In the genomic region with DNA sequence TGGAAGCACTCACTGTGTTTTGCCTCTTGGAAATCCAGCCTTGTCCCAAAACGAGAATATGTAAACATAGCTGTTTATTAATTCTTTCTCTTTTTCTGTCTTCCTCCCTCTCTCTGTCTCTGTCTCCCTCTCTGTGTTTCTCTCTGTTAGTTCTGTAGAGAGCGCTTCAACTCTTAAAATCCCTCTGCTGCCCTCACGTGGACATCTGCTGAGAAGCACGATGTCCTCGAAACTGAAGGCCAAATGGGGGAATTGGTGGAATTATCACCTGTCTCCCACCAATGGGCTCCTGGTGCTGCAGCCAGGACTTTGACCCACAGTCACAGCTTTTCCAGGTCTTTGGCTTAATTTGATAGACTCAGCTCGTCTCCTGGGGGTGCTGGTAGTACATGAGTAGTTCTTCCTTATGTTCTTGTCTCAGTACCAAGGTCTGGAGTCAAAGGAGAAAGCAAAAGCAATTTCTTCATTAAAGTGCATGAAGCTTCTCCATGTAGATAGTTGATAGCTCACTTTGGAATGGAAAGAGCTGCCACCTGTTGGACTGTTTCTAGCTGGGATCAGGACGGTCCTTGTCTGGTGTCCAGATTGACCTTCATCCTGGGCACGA, we compare ENCODE assay signal across 9 cellular contexts. TPM values are rescaled to one million over a fixed set of nuclear protein-coding genes. Genes with fewer than 3 reads are reported as not detected.
DNase-seq lines count a peak whose midpoint lies in the region; ATAC-seq, FAIRE-seq and TF ChIP-seq lines count a peak whose summit lies in the region.
"Had no signal": no experiment of that assay in that cellular context is flagged by ENCODE, and none has a peak within 500 bp of the region (broad histone marks: within the 10 kb centered on the region; RNA-seq: fewer than 3 reads in every experiment).

No MANE protein-coding gene starts in this region.

- POLR2A ChIA-PET in GM10248 (lab: Yijun Ruan, JAX) (no interaction called here), GM12878 (lab: Charles Lee) (interaction anchor here (0.6 kb wide), 1 partner anchor 375 kb away, joined by 11 read pairs; no protein-coding TSS in a partner anchor)

- H3K79me2 ChIP-seq in GM12878 (ENCODE audit: control insufficient read depth, insufficient read depth, low read length): no peaks in the 10 kb centered on the region

- ATAC-seq in HG02759 (IDR thresholded peaks at IDR 0.05; ENCODE audit: unreplicated experiment): peak; percentile 75
- peak; percentile 94 for ATAC-seq in GM12878
- no peak for ATAC-seq in HG02870 (IDR thresholded peaks at IDR 0.05; ENCODE audit: unreplicated experiment)

- RAD21 ChIA-PET in GM12878 (lab: Charles Lee; ENCODE audit: unreplicated experiment): interaction anchor here (0.8 to 3.9 kb wide), 10 partner anchors 9 to 386 kb away, joined by 3 to 26 read pairs (median 4); a partner anchor contains a TSS

- intact Hi-C loops in GM12878 (cut with micrococcal nuclease; ENCODE audit: unreplicated experiment): loop anchor here (1.0 to 5.0 kb wide), 7 partner anchors 46 to 360 kb away; no protein-coding TSS in a partner anchor
- intact Hi-C loops in spleen (cut with DNase I; ENCODE audit: low total_unique reads): loop anchor here (5.0 to 10.0 kb wide), 2 partner anchors 164 to 361 kb away; a partner anchor contains a TSS

- H3K27ac ChIP-seq in GM12878 (ENCODE audit: control insufficient read depth, insufficient read depth) (no peak overlapping the region), spleen (peak overlapping the region in 4 of 8 donors; percentile 0 to 60 (median 10))

- peaks cover 5% of the 10 kb centered on the region for H3K4me1 ChIP-seq in GM12878 (ENCODE audit: control insufficient read depth, insufficient read depth, low read length)
- H3K4me1 ChIP-seq in spleen: peaks cover 8 to 35% (median 10%) of the 10 kb centered on the region in 6 donors

- peak; percentile 51 for DNase-seq in GM10248 (ENCODE audit: extremely low spot score)
- DNase-seq in NCI-H2081 treated with DMSO at 0.1 percent for 48 hours (lab: John Stamatoyannopoulos, UW): peak; percentile 35
- peak; percentile 27 for DNase-seq in GM12878 (ENCODE audit: low read depth, low spot score)
- DNase-seq in iPS DF 19.7 (ENCODE audit: low read depth, low spot score): peak; percentile 38
- DNase-seq in spleen: peak; percentile 86

- TF ChIP-seq EP300 in GM12878 (IDR thresholded peaks at IDR 0.05; ENCODE audit: borderline replicate concordance in 1 of 2, control insufficient read depth in 1 of 2, low read depth in 2 of 2, low read length in 2 of 2): no peak

- no peaks in the 10 kb centered on the region for H3K27me3 ChIP-seq in GM12878 (replicated peaks in 1 of 2; ENCODE audit: control insufficient read depth in 2 of 2, insufficient read depth in 2 of 2, low read length in 1 of 2)
- H3K27me3 ChIP-seq in spleen (replicated peaks in 1 of 7): no peaks in the 10 kb centered on the region

- SMC1A ChIA-PET in GM12878 (lab: Charles Lee; ENCODE audit: uncharacterized antibody, unreplicated experiment): interaction anchor here (0.6 to 4.0 kb wide), 20 partner anchors 48 to 426 kb away, joined by 3 to 24 read pairs (median 4); a partner anchor contains a TSS

- no peak overlapping the region for H3K4me2 ChIP-seq in GM12878 (ENCODE audit: control insufficient read depth, insufficient read depth)

- BruUV-seq in GM12878 (replicated peaks; lab: Mats Ljungman, UMichigan): no TSS peak

- H3K36me3 ChIP-seq in GM12878 (ENCODE audit: control insufficient read depth in 2 of 2, insufficient read depth in 2 of 2, low read length in 1 of 2) (no peaks in the 10 kb centered on the region), spleen (no peaks in the 10 kb centered on the region)

- TF ChIP-seq RAD21 in GM12878 (IDR thresholded peaks at IDR 0.05; ENCODE audit: insufficient read depth, low read depth, low read length): peak; percentile 97

- no peak overlapping the region for H2AFZ ChIP-seq in GM12878 (ENCODE audit: control insufficient read depth, low read depth, low read length)

- H3K9me3 ChIP-seq in GM12878 (replicated peaks; ENCODE audit: control insufficient read depth, insufficient read depth, low read length) (no peaks in the 10 kb centered on the region), spleen (no peaks in the 10 kb centered on the region)

- WGBS in GM12878 (ENCODE audit: insufficient coverage, insufficient replicate concordance, low lambda C conversion rate, missing lambda C conversion rate): 15% methylated on average over 8 of the region's 8 CpGs
- 18 to 25% (median 22%) methylated on average over 8 of the region's 8 CpGs for WGBS in spleen, 5 donors

- CTCF ChIA-PET in GM10248 (lab: Yijun Ruan, JAX) (interaction anchor here (0.7 to 4.4 kb wide), 35 partner anchors 9 to 385 kb away, joined by 3 to 57 read pairs (median 4); a partner anchor contains a TSS), GM12878 (lab: Yijun Ruan, JAX) (interaction anchor here (0.6 to 9.2 kb wide), 24 partner anchors 9 to 419 kb away, joined by 3 to 98 read pairs (median 4); a partner anchor contains a TSS)

- peak; percentile 86 for TF ChIP-seq CTCF in GM10248 (IDR thresholded peaks at IDR 0.05; ENCODE audit: control extremely low read depth, extremely low read depth, low read depth, missing control alignments)
- peak; percentile 69 to 84 (median 77); a peak in 5 of 6 replicates for TF ChIP-seq CTCF in GM12878 (IDR thresholded peaks at IDR 0.05 in 2 of 3, conservative IDR thresholded peaks at IDR 0.05 in 1 of 3; ENCODE audit: control insufficient read depth in 2 of 3, extremely low read depth in 1 of 3, insufficient read depth in 1 of 3, low read depth in 3 of 3, low read length in 3 of 3)
- TF ChIP-seq CTCF in spleen (IDR thresholded peaks at IDR 0.05 in 8 of 11, conservative IDR thresholded peaks at IDR 0.05 in 3 of 11): peak; percentile 70 to 93 (median 84)

- TF ChIP-seq POLR2A in GM12878 (IDR thresholded peaks at IDR 0.05; ENCODE audit: low read depth, low read length): no peak
- no peak for TF ChIP-seq POLR2A in spleen (IDR thresholded peaks at IDR 0.05)

- no peak overlapping the region for H3K9ac ChIP-seq in GM12878 (ENCODE audit: control insufficient read depth, insufficient read depth, low read length)

- H3K4me3 ChIP-seq in GM12878 (no peak overlapping the region), spleen (no peak overlapping the region)

- H4K20me1 ChIP-seq in GM12878 (ENCODE audit: control insufficient read depth, insufficient read depth): no peaks in the 10 kb centered on the region

- FAIRE-seq in TTC549 (lab: Jason Lieb, UNC) (peak; percentile 22), GM12878 (lab: Jason Lieb, UNC) (peak; percentile 85)

- in situ Hi-C loops in GM12878 (cut with MboI): no loop called here

TF ChIP-seq in GM12878, 131 proteins besides CTCF, POLR2A, EP300 and RAD21:
- no peak for TF ChIP-seq MEF2A (IDR thresholded peaks at IDR 0.05; ENCODE audit: insufficient read depth, low read depth, low read length)
- TF ChIP-seq SMC3 (IDR thresholded peaks at IDR 0.05; ENCODE audit: borderline replicate concordance, low read length): peak; percentile 94
- TF ChIP-seq HCFC1 (IDR thresholded peaks at IDR 0.05; ENCODE audit: low read length): no peak
- 0 out of 3 replicates have a peak, but pooled peaks have one; percentile 47 for TF ChIP-seq POU2F2 (IDR thresholded peaks at IDR 0.05; ENCODE audit: borderline replicate concordance, low read depth, low read length)
- 0 out of 2 replicates have a peak, but pooled peaks have one; percentile 11 for TF ChIP-seq RFX5 (IDR thresholded peaks at IDR 0.05; ENCODE audit: low read depth, low read length)
- TF ChIP-seq YY1 (IDR thresholded peaks at IDR 0.05; ENCODE audit: low read depth, low read length): peak; percentile 68; the same call in 1 of the 2 replicates

RNA-seq across cellular contexts. Expression of a gene that starts 5.5 kb away (rescaled TPM):
- 3.0 and 3.4 TPM in 2 replicates for total RNA-seq in GM12878 (2013; cell fraction: nucleolus; rRNA removed)
- not detected in 2 replicates for total RNA-seq in GM12878 (2014; rRNA removed)
- total RNA-seq in GM12878 (2014; rRNA removed; fragmentation: Illumina TruSeq; extraction: Trizol): 0.04 TPM in 1 of 2 replicates, not detected in the other
- not detected in 2 replicates for total RNA-seq in GM12878 (2021)
- polyA plus RNA-seq in GM12878 (2011; ENCODE audit: low read depth): not detected
- 2.7 and 3.5 TPM in 2 replicates for polyA plus RNA-seq in GM12878 (2011; rRNA removed)
- 1.6 TPM in 2 replicates for polyA plus RNA-seq in GM12878 (2011; cell fraction: cytosol; rRNA removed)
- polyA plus RNA-seq in GM12878 (2011; cell fraction: nucleus; rRNA removed): 1.2 and 1.5 TPM in 2 replicates
- 0.09 and 0.17 TPM in 2 replicates for polyA plus RNA-seq in GM12878 (2012)
- not detected in 2 replicates for polyA plus RNA-seq in GM12878 (2014; fragmentation: Illumina TruSeq; extraction: Trizol)
- polyA plus RNA-seq in GM12878 (2014; fragmentation: Nextera tagmentation; extraction: Ambion mirVana): under 1 TPM in 1 of 2 experiments, not detected in 1; 0.05 TPM
- 0.03 TPM in 1 of 2 replicates, not detected in the other for polyA plus RNA-seq in GM12878 (2014; rRNA removed)
- not detected for polyA plus RNA-seq in GM12878 (2016; fragmentation: Nextera tagmentation; extraction: Ambion mirVana)
- polyA minus RNA-seq in GM12878 (2011; rRNA and poly(A)+ RNA removed): 3.1 and 3.5 TPM in 2 replicates
- 1.0 and 1.5 TPM in 2 replicates for polyA minus RNA-seq in GM12878 (2011; cell fraction: cytosol; rRNA and poly(A)+ RNA removed)
- polyA minus RNA-seq in GM12878 (2011; cell fraction: nucleus; rRNA and poly(A)+ RNA removed): 1.1 and 1.9 TPM in 2 replicates
- total RNA-seq in spleen: under 1 TPM; 0.19 to 0.46 (median 0.25) TPM
- polyA plus RNA-seq in spleen: under 1 TPM; 0.02 to 0.26 (median 0.05) TPM
- total RNA-seq: skeletal muscle tissue had no signal

Comparison
In these comparisons a context has a peak if more than half of its experiments do, and no peak if none do; other contexts are left out.
1. DNase-seq: peak in every context shown above with its lines; median percentile 86 in spleen; 51 in GM10248; 38 in iPS DF 19.7; 35 in NCI-H2081 treated with DMSO at 0.1 percent for 48 hours; 27 in GM12878.